In the genomic region with DNA sequence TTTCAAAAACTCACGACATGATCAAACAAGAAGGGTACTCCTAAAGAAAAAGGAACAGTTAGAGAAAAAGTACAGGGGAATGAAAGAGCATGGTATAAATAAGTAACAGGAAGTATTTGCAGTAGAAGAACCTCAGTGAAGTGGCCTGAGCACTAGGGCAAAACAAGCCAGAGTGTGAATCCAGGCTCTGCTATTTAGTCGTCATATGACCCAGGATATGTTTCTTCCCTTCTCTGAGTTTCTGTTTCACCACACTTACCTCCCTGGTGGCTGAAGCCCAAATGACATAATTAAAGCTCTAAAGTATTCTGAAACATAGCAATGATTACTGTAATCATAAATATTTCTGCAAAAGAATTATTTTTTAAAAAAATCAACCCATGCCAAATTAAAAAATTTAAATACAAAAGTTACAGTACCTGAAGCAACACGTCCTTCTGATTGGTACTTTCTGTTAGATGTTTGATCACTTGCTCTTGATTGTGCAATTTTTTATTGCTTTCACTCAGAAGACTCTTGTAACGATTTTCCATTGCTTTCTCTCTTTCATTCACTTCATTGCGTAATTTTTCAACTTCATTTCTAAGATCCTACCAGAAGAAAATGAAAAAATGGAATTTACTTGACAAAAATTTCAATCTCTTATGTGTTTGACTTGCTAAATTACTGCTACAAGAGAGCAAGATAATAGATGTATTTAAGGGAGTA, we compare ENCODE assay signal across 8 cellular contexts.
DNase-seq lines count a peak whose midpoint lies in the region; ATAC-seq and FAIRE-seq lines count a peak whose summit lies in the region.

No MANE protein-coding gene starts in this region.

- DNase-seq in GM18507 (ENCODE audit: extremely low spot score, insufficient read length, low read depth), result no peak
- peak; percentile 26 for DNase-seq in HuH-7 (ENCODE audit: low spot score)
- DNase-seq in kidney tubule cell (ENCODE audit: low spot score), result peak; percentile 9
- DNase-seq in GM03348 (ENCODE audit: low spot score), result no peak
- DNase-seq in NCI-H1417 (lab: John Stamatoyannopoulos, UW), result no peak
- DNase-seq in activated CD4-positive, alpha-beta T cell treated with anti-CD3 and anti-CD28 coated beads for 48 hours, result no peak
- no peak for DNase-seq in OCI-M2 (lab: John Stamatoyannopoulos, UW; ENCODE audit: unreplicated experiment)

- peak; percentile 80 for FAIRE-seq in GM18507 (lab: Jason Lieb, UNC)

- ATAC-seq in GM21723 (IDR thresholded peaks at IDR 0.05; ENCODE audit: unreplicated experiment), result peak; percentile 89

Comparison
In these comparisons a context has a peak if more than half of its experiments do, and no peak if none do; other contexts are left out.
1. DNase-seq: peak in HuH-7 (single experiment) and kidney tubule cell (single experiment); none in GM18507 (single experiment), GM03348 (single experiment), NCI-H1417 (0 of 3), activated CD4-positive, alpha-beta T cell treated with anti-CD3 and anti-CD28 coated beads for 48 hours (single experiment) and OCI-M2 (single experiment).